In genomic region chr7:80183900-80184685, GRCh38 we compare ENCODE assay signal across 1 cellular context.
TF ChIP-seq lines count a peak whose summit lies in the region.

No MANE protein-coding gene starts in this region.

TF ChIP-seq in IMR-90, 13 proteins besides CTCF, POLR2A, EP300 and RAD21 (continued from another document):
- no peak for TF ChIP-seq USF2 (IDR thresholded peaks at IDR 0.05; ENCODE audit: low read depth, low read length)
